ENCODE assay signal across 14 cellular contexts in genomic region chr7:107388604-107389003, GRCh38.
DNase-seq lines count a peak whose midpoint lies in the region; ATAC-seq and TF ChIP-seq lines count a peak whose summit lies in the region.
"Had no signal": no experiment of that assay in that cellular context is flagged by ENCODE, and none has a peak within 500 bp of the region (broad histone marks: within the 10 kb centered on the region; RNA-seq: fewer than 3 reads in every experiment).

No MANE protein-coding gene starts in this region.

- H2BK5ac ChIP-seq in mesenchymal stem cell (ENCODE audit: low read depth, low read length, poor library complexity, severe bottlenecking), result no peak overlapping the region

- H2AK5ac ChIP-seq in mesenchymal stem cell (ENCODE audit: low read length, severe bottlenecking), result no peak overlapping the region

- peak overlapping the region; percentile 1 to 91 for H3K4ac ChIP-seq in mesenchymal stem cell (ENCODE audit: low read depth in 1 of 2, low read length in 2 of 2)

- H4K8ac ChIP-seq in mesenchymal stem cell (ENCODE audit: low read length), result no peak overlapping the region

- no TSS peak for BruUV-seq in A673 (replicated peaks; lab: Mats Ljungman, UMichigan)

- H3K4me3 ChIP-seq in mesenchymal stem cell (ENCODE audit: insufficient read depth in 1 of 2, low read depth in 1 of 2, low read length in 2 of 2) (no peak overlapping the region), tibial artery (no peak overlapping the region), testis (no peak overlapping the region), A673 (ENCODE audit: low read depth, low read length, poor library complexity, severe bottlenecking) (no peak overlapping the region)
- H3K4me3 ChIP-seq: HAP-1 had no signal

- peak overlapping the region; percentile 61 for H2BK120ac ChIP-seq in mesenchymal stem cell (ENCODE audit: low read depth, low read length)

- H3K9me3 Mint-ChIP-seq in HFFc6, result no peaks in the 10 kb centered on the region
- no peaks in the 10 kb centered on the region for H3K9me3 Mint-ChIP-seq in activated CD8-positive, alpha-beta T cell treated with anti-CD3 and anti-CD28 coated beads, Interleukin-2, amount 10 ng/mL, durations not matched to agents 7 days and 5 days (ENCODE audit: insufficient read depth)
- H3K9me3 Mint-ChIP-seq: CD4-positive, alpha-beta memory T cell had no signal

- H2AFZ ChIP-seq in mesenchymal stem cell (ENCODE audit: low read depth, low read length), result no peak overlapping the region

- H3K9ac ChIP-seq in mesenchymal stem cell (ENCODE audit: low read length), result no peak overlapping the region

- peaks cover 14% of the 10 kb centered on the region for H3K36me3 Mint-ChIP-seq in HFFc6 (ENCODE audit: low read depth)
- peaks cover 2% of the 10 kb centered on the region for H3K36me3 Mint-ChIP-seq in T-helper 17 cell (ENCODE audit: low read depth)
- H3K36me3 Mint-ChIP-seq in activated CD8-positive, alpha-beta T cell treated with anti-CD3 and anti-CD28 coated beads, Interleukin-2, amount 10 ng/mL, durations not matched to agents 7 days and 5 days (ENCODE audit: low read depth), result no peaks in the 10 kb centered on the region

- WGBS in mesenchymal stem cell, result 95% methylated on average over 8 of the region's 8 CpGs
- 93 to 97% methylated on average over 8 of the region's 8 CpGs for WGBS in testis, 2 donors

- H3K4me3 Mint-ChIP-seq in HFFc6, result no peak overlapping the region
- no peak overlapping the region for H3K4me3 Mint-ChIP-seq in T-helper 17 cell
- no peak overlapping the region for H3K4me3 Mint-ChIP-seq in activated CD8-positive, alpha-beta T cell treated with anti-CD3 and anti-CD28 coated beads, Interleukin-2, amount 10 ng/mL, durations not matched to agents 7 days and 5 days
- H3K4me3 Mint-ChIP-seq: CD4-positive, alpha-beta memory T cell had no signal

- no peaks in the 10 kb centered on the region for H3K27me3 ChIP-seq in mesenchymal stem cell (ENCODE audit: control insufficient read depth in 1 of 2, insufficient read depth in 1 of 2, low read length in 2 of 2)
- H3K27me3 ChIP-seq in tibial artery, result no peaks in the 10 kb centered on the region
- H3K27me3 ChIP-seq in testis, result no peaks in the 10 kb centered on the region
- H3K27me3 ChIP-seq in A673 (replicated peaks; ENCODE audit: insufficient read depth, low read depth, low read length, poor library complexity), result no peaks in the 10 kb centered on the region
- H3K27me3 ChIP-seq: BE2C had no signal

- CTCF ChIA-PET in activated CD8-positive, alpha-beta T cell treated with anti-CD3 and anti-CD28 coated beads, Interleukin-2, amount 10 ng/mL, durations not matched to agents 7 days and 5 days (lab: Charles Lee), result no interaction called here
- CTCF ChIA-PET in A673 (lab: Charles Lee), result no interaction called here

- H3K18ac ChIP-seq in mesenchymal stem cell (ENCODE audit: low read depth in 1 of 2, low read length in 2 of 2), result peak overlapping the region in 1 of 2 experiments; percentile 71

- H2BK12ac ChIP-seq in mesenchymal stem cell (ENCODE audit: low read length in 2 of 2), result peak overlapping the region; percentile 95

- peaks cover 20% of the 10 kb centered on the region for H3K79me1 ChIP-seq in mesenchymal stem cell (replicated peaks; ENCODE audit: low read length, poor library complexity, severe bottlenecking)

- H3K4me2 ChIP-seq in mesenchymal stem cell (ENCODE audit: low read length, poor library complexity, severe bottlenecking), result no peak overlapping the region

- H4K91ac ChIP-seq in mesenchymal stem cell (ENCODE audit: low read length), result peak overlapping the region; percentile 80

- no peaks in the 10 kb centered on the region for H3K36me3 ChIP-seq in mesenchymal stem cell (ENCODE audit: control insufficient read depth in 1 of 2, insufficient read depth in 2 of 2, low read depth in 1 of 2, low read length in 2 of 2)
- H3K36me3 ChIP-seq in tibial artery, result no peaks in the 10 kb centered on the region
- no peaks in the 10 kb centered on the region for H3K36me3 ChIP-seq in testis (ENCODE audit: low read depth, missing control alignments)
- no peaks in the 10 kb centered on the region for H3K36me3 ChIP-seq in A673 (ENCODE audit: insufficient read depth, low read length, poor library complexity, severe bottlenecking)
- H3K36me3 ChIP-seq: BE2C, HAP-1 had no signal

- H3K23ac ChIP-seq in mesenchymal stem cell (ENCODE audit: low read length in 2 of 2), result peak overlapping the region in 1 of 2 experiments; percentile 9

- H3K27ac ChIP-seq in mesenchymal stem cell (ENCODE audit: low read length, poor library complexity, severe bottlenecking), result no peak overlapping the region
- H3K27ac ChIP-seq in tibial artery, result peak overlapping the region; percentile 51 to 70
- no peak overlapping the region for H3K27ac ChIP-seq in testis
- no peak overlapping the region for H3K27ac ChIP-seq in A673 (ENCODE audit: low read depth, low read length, poor library complexity, severe bottlenecking)
- H3K27ac ChIP-seq: C4-2B had no signal

- ATAC-seq in T-helper 17 cell, result no peak
- no peak for ATAC-seq in activated CD8-positive, alpha-beta T cell treated with anti-CD3 and anti-CD28 coated beads, Interleukin-2, amount 10 ng/mL, durations not matched to agents 7 days and 5 days

- intact Hi-C loops in tibial artery (cut with DNase I; ENCODE audit: low total_unique reads), result no loop called here
- intact Hi-C loops in testis (cut with DNase I; ENCODE audit: low total_unique reads), result no loop called here
- intact Hi-C loops in A673 (cut with micrococcal nuclease; ENCODE audit: unreplicated experiment), result no loop called here

- H3K4me1 Mint-ChIP-seq in HFFc6 (ENCODE audit: low read depth) (peaks cover 62% of the 10 kb centered on the region), T-helper 17 cell (peaks cover 7% of the 10 kb centered on the region)
- no peaks in the 10 kb centered on the region for H3K4me1 Mint-ChIP-seq in activated CD8-positive, alpha-beta T cell treated with anti-CD3 and anti-CD28 coated beads, Interleukin-2, amount 10 ng/mL, durations not matched to agents 7 days and 5 days (ENCODE audit: low read depth)

- DNase-seq in HFFc6 (no peak), T-helper 17 cell (no peak), mesenchymal stem cell (no peak), tibial artery (no peak), testis (no peak), GF-D8 (lab: John Stamatoyannopoulos, UW) (no peak), A673 (ENCODE audit: low spot score) (no peak)
- DNase-seq in activated CD8-positive, alpha-beta T cell treated with anti-CD3 and anti-CD28 coated beads, Interleukin-2, amount 10 ng/mL, durations not matched to agents 7 days and 5 days, result no peak
- DNase-seq: BE2C; CD4-positive, alpha-beta memory T cell; DMS79; GOT3 had no signal

- H3K27ac Mint-ChIP-seq in HFFc6, result peak overlapping the region; percentile 86
- peak overlapping the region; percentile 47 for H3K27ac Mint-ChIP-seq in T-helper 17 cell
- no peak overlapping the region for H3K27ac Mint-ChIP-seq in activated CD8-positive, alpha-beta T cell treated with anti-CD3 and anti-CD28 coated beads, Interleukin-2, amount 10 ng/mL, durations not matched to agents 7 days and 5 days
- H3K27ac Mint-ChIP-seq: CD4-positive, alpha-beta memory T cell had no signal

- H3K9me3 ChIP-seq in T-helper 17 cell (ENCODE audit: control insufficient read depth, low read length, poor library complexity, severe bottlenecking), result no peaks in the 10 kb centered on the region
- no peaks in the 10 kb centered on the region for H3K9me3 ChIP-seq in mesenchymal stem cell (ENCODE audit: control insufficient read depth, low read length)
- no peaks in the 10 kb centered on the region for H3K9me3 ChIP-seq in tibial artery
- H3K9me3 ChIP-seq in testis, result no peaks in the 10 kb centered on the region
- H3K9me3 ChIP-seq in A673 (ENCODE audit: low read depth, low read length, poor library complexity, severe bottlenecking), result no peaks in the 10 kb centered on the region
- H3K9me3 ChIP-seq: BE2C, HAP-1 had no signal

- H3K14ac ChIP-seq in mesenchymal stem cell (ENCODE audit: low read length in 2 of 2), result no peak overlapping the region

- H2BK15ac ChIP-seq in mesenchymal stem cell (ENCODE audit: low read depth, poor library complexity, severe bottlenecking), result peak overlapping the region; percentile 48

- H3K27me3 Mint-ChIP-seq in HFFc6 (ENCODE audit: insufficient read depth), result no peaks in the 10 kb centered on the region
- H3K27me3 Mint-ChIP-seq in T-helper 17 cell, result no peaks in the 10 kb centered on the region
- no peaks in the 10 kb centered on the region for H3K27me3 Mint-ChIP-seq in activated CD8-positive, alpha-beta T cell treated with anti-CD3 and anti-CD28 coated beads, Interleukin-2, amount 10 ng/mL, durations not matched to agents 7 days and 5 days (ENCODE audit: low read depth)
- H3K27me3 Mint-ChIP-seq: CD4-positive, alpha-beta memory T cell had no signal

- H3K4me1 ChIP-seq in mesenchymal stem cell (ENCODE audit: control insufficient read depth, insufficient read depth, low read depth, low read length) (peaks cover 3% of the 10 kb centered on the region), tibial artery (peaks cover 0 to 54% (median 27%) of the 10 kb centered on the region in 4 donors), testis (peaks cover 4% of the 10 kb centered on the region), A673 (ENCODE audit: insufficient read depth, low read length, poor library complexity, severe bottlenecking) (no peaks in the 10 kb centered on the region)

- TF ChIP-seq CTCF in HFFc6 (IDR thresholded peaks at IDR 0.05) (no peak), tibial artery (IDR thresholded peaks at IDR 0.05) (no peak), testis (IDR thresholded peaks at IDR 0.05) (no peak), A673 (conservative IDR thresholded peaks at IDR 0.05; ENCODE audit: low read depth, low read length) (no peak)

- TF ChIP-seq POLR2A in testis (IDR thresholded peaks at IDR 0.05), result no peak

- POLR2A ChIA-PET in activated CD8-positive, alpha-beta T cell treated with anti-CD3 and anti-CD28 coated beads, Interleukin-2, amount 10 ng/mL, durations not matched to agents 7 days and 5 days (lab: Charles Lee), result no interaction called here
- POLR2A ChIA-PET in A673 (lab: Charles Lee; ENCODE audit: low non-redundant PET), result no interaction called here

Comparison
In these comparisons a context has a peak if more than half of its experiments do, and no peak if none do; other contexts are left out.
1. H3K27ac ChIP-seq: peak in tibial artery (2 of 2); none in mesenchymal stem cell (single experiment), testis (0 of 2) and A673 (single experiment).